Comparison of ENCODE assay signal across 30 cellular contexts in genomic region chr1:85501355-85501898, GRCh38. TPM values are rescaled to one million over a fixed set of nuclear protein-coding genes. Genes with fewer than 3 reads are reported as not detected.
"Had no signal": no experiment of that assay in that cellular context is flagged by ENCODE, and none has a peak within 500 bp of the region (broad histone marks: within the 10 kb centered on the region; RNA-seq: fewer than 3 reads in every experiment).

No MANE protein-coding gene starts in this region.

- H3K27ac ChIP-seq: ascending aorta, brain microvascular endothelial cell, esophagus muscularis mucosa, foreskin keratinocyte, gastrocnemius medialis, heart left ventricle had no signal

- H3K4me1 Mint-ChIP-seq: activated CD4-positive, alpha-beta memory T cell treated with anti-CD3 and anti-CD28 coated beads, Interleukin-2, amount 10 ng/mL, durations not matched to agents 7 days and 5 days; activated CD4-positive, alpha-beta T cell treated with anti-CD3 and anti-CD28 coated beads, Interleukin-2, amount 10 ng/mL, durations not matched to agents 7 days and 5 days; activated naive CD4-positive, alpha-beta T cell treated with anti-CD3 and anti-CD28 coated beads, Interleukin-2, amount 10 ng/mL, durations not matched to agents 7 days and 5 days; activated naive CD8-positive, alpha-beta T cell treated with anti-CD3 and anti-CD28 coated beads, Interleukin-2, amount 10 ng/mL, durations not matched to agents 7 days and 5 days had no signal

- H3K36me3 ChIP-seq: ascending aorta, esophagus muscularis mucosa, gastrocnemius medialis, heart left ventricle had no signal

- H3K4me1 ChIP-seq: ascending aorta, gastrocnemius medialis had no signal

- H3K9me3 Mint-ChIP-seq: activated CD4-positive, alpha-beta memory T cell treated with anti-CD3 and anti-CD28 coated beads, Interleukin-2, amount 10 ng/mL, durations not matched to agents 7 days and 5 days; activated naive CD4-positive, alpha-beta T cell treated with anti-CD3 and anti-CD28 coated beads, Interleukin-2, amount 10 ng/mL, durations not matched to agents 7 days and 5 days; activated naive CD8-positive, alpha-beta T cell treated with anti-CD3 and anti-CD28 coated beads, Interleukin-2, amount 10 ng/mL, durations not matched to agents 7 days and 5 days had no signal

- H3K9me3 ChIP-seq: gastrocnemius medialis had no signal

- ATAC-seq: activated naive CD4-positive, alpha-beta T cell treated with anti-CD3 and anti-CD28 coated beads, Interleukin-2, amount 50 U/mL, for 72 hours; activated T-cell treated with anti-CD3 and anti-CD28 coated beads, Interleukin-2, amount 50 U/mL, for 72 hours; effector memory CD8-positive, alpha-beta T cell; foreskin keratinocyte; gastrocnemius medialis; WTC11 had no signal

- H3K4me3 ChIP-seq: ascending aorta, esophagus muscularis mucosa, gastrocnemius medialis, heart left ventricle had no signal

- H3K4me3 Mint-ChIP-seq: activated CD4-positive, alpha-beta memory T cell treated with anti-CD3 and anti-CD28 coated beads, Interleukin-2, amount 10 ng/mL, durations not matched to agents 7 days and 5 days; activated CD4-positive, alpha-beta T cell treated with anti-CD3 and anti-CD28 coated beads, Interleukin-2, amount 10 ng/mL, durations not matched to agents 7 days and 5 days; activated naive CD4-positive, alpha-beta T cell treated with anti-CD3 and anti-CD28 coated beads, Interleukin-2, amount 10 ng/mL, durations not matched to agents 7 days and 5 days; activated naive CD8-positive, alpha-beta T cell treated with anti-CD3 and anti-CD28 coated beads, Interleukin-2, amount 10 ng/mL, durations not matched to agents 7 days and 5 days; activated T-cell treated with anti-CD3 and anti-CD28 coated beads, Interleukin-2, amount 50 U/mL, for 24 hours; activated T-cell treated with anti-CD3 and anti-CD28 coated beads, Interleukin-2, amount 50 U/mL, for 72 hours; effector memory CD8-positive, alpha-beta T cell; WTC11 had no signal

- H3K27ac Mint-ChIP-seq: activated CD4-positive, alpha-beta memory T cell treated with anti-CD3 and anti-CD28 coated beads, Interleukin-2, amount 10 ng/mL, durations not matched to agents 7 days and 5 days; activated CD4-positive, alpha-beta T cell treated with anti-CD3 and anti-CD28 coated beads, Interleukin-2, amount 10 ng/mL, durations not matched to agents 7 days and 5 days; activated naive CD4-positive, alpha-beta T cell treated with anti-CD3 and anti-CD28 coated beads, Interleukin-2, amount 10 ng/mL, durations not matched to agents 7 days and 5 days; activated naive CD4-positive, alpha-beta T cell treated with anti-CD3 and anti-CD28 coated beads, Interleukin-2, amount 50 U/mL, for 72 hours; activated naive CD8-positive, alpha-beta T cell treated with anti-CD3 and anti-CD28 coated beads, Interleukin-2, amount 10 ng/mL, durations not matched to agents 7 days and 5 days; activated T-cell treated with anti-CD3 and anti-CD28 coated beads, Interleukin-2, amount 50 U/mL, for 24 hours; activated T-cell treated with anti-CD3 and anti-CD28 coated beads, Interleukin-2, amount 50 U/mL, for 72 hours; effector memory CD8-positive, alpha-beta T cell; WTC11 had no signal

- H3K36me3 Mint-ChIP-seq: activated naive CD4-positive, alpha-beta T cell treated with anti-CD3 and anti-CD28 coated beads, Interleukin-2, amount 10 ng/mL, durations not matched to agents 7 days and 5 days; activated naive CD8-positive, alpha-beta T cell treated with anti-CD3 and anti-CD28 coated beads, Interleukin-2, amount 10 ng/mL, durations not matched to agents 7 days and 5 days had no signal

- FAIRE-seq: colon had no signal

- H3K27me3 ChIP-seq: ascending aorta, brain microvascular endothelial cell, esophagus muscularis mucosa, foreskin keratinocyte, gastrocnemius medialis, heart left ventricle had no signal

- DNase-seq: activated CD4-positive, alpha-beta memory T cell treated with anti-CD3 and anti-CD28 coated beads, Interleukin-2, amount 10 ng/mL, durations not matched to agents 7 days and 5 days; activated CD4-positive, alpha-beta T cell treated with anti-CD3 and anti-CD28 coated beads for 1 hour; activated CD4-positive, alpha-beta T cell treated with anti-CD3 and anti-CD28 coated beads for 4 hours; activated CD4-positive, alpha-beta T cell treated with anti-CD3 and anti-CD28 coated beads, Interleukin-2, amount 10 ng/mL, durations not matched to agents 7 days and 5 days; activated CD4-positive, alpha-beta T cell treated with anti-CD3 and anti-CD28 coated beads, Interleukin-2, amount 50 U/mL, for 4 hours; activated CD8-positive, alpha-beta memory T cell treated with anti-CD3 and anti-CD28 coated beads, Interleukin-2, amount 50 U/mL, for 48 hours; activated gamma-delta T cell; activated naive CD4-positive, alpha-beta T cell; activated naive CD4-positive, alpha-beta T cell treated with anti-CD3 and anti-CD28 coated beads, Interleukin-2, amount 10 ng/mL, durations not matched to agents 7 days and 5 days; activated naive CD8-positive, alpha-beta T cell treated with anti-CD3 and anti-CD28 coated beads, Interleukin-2, amount 10 ng/mL, durations not matched to agents 7 days and 5 days; activated T-cell treated with anti-CD3 and anti-CD28 coated beads for 4 hours; activated T-cell treated with anti-CD3 and anti-CD28 coated beads, Interleukin-2, amount 50 U/mL, for 24 hours; activated T-cell treated with anti-CD3 and anti-CD28 coated beads, Interleukin-2, amount 50 U/mL, for 72 hours; caudate nucleus; cortex of kidney; effector CD4-positive, alpha-beta T cell; effector memory CD8-positive, alpha-beta T cell; erythroblast; foreskin keratinocyte; gastrocnemius medialis; glutamatergic neuron; heart left ventricle; T-helper 2 cell had no signal

RNA-seq across cellular contexts. Expression of gene DDAH1, which starts 36.5 kb away (rescaled TPM):
- total RNA-seq: activated CD4-positive, alpha-beta memory T cell treated with anti-CD3 and anti-CD28 coated beads, Interleukin-2, amount 10 ng/mL, durations not matched to agents 7 days and 5 days; activated CD4-positive, alpha-beta T cell treated with anti-CD3 and anti-CD28 coated beads, Interleukin-2, amount 10 ng/mL, durations not matched to agents 7 days and 5 days; activated naive CD4-positive, alpha-beta T cell treated with anti-CD3 and anti-CD28 coated beads, Interleukin-2, amount 50 U/mL, for 72 hours; activated naive CD8-positive, alpha-beta T cell treated with anti-CD3 and anti-CD28 coated beads, Interleukin-2, amount 10 ng/mL, durations not matched to agents 7 days and 5 days; T-helper 1 cell treated with Interleukin-12 subunit alpha and Interleukin-12 subunit beta and Interleukin-4 antibody, amounts not matched to agents 30 ng/mL and 1 ng/mL, for 36 hours had no signal
